In genomic region chr1:234244482-234244881, GRCh38 we compare ENCODE assay signal across 12 cellular contexts.
DNase-seq lines count a peak whose midpoint lies in the region; ATAC-seq and TF ChIP-seq lines count a peak whose summit lies in the region.
"Had no signal": no experiment of that assay in that cellular context is flagged by ENCODE, and none has a peak within 500 bp of the region (broad histone marks: within the 10 kb centered on the region; RNA-seq: fewer than 3 reads in every experiment).

No MANE protein-coding gene starts in this region.

- peaks cover 8% of the 10 kb centered on the region for H3K36me3 Mint-ChIP-seq in activated naive CD8-positive, alpha-beta T cell treated with anti-CD3 and anti-CD28 coated beads for 36 hours
- H3K36me3 Mint-ChIP-seq in activated T-helper 2 cell treated with anti-CD3 and anti-CD28 coated beads, Interferon-gamma antibody, Interleukin-2, Interleukin-4, amounts not matched to agents 10 μg/mL and 5 μg/mL and 100 μg/mL, durations not matched to agents 14 hours and 24 hours and 36 hours (ENCODE audit: low read depth): no peaks in the 10 kb centered on the region
- H3K36me3 Mint-ChIP-seq in chondrocyte (ENCODE audit: low read depth): no peaks in the 10 kb centered on the region

- intact Hi-C loops in activated T-helper 2 cell treated with anti-CD3 and anti-CD28 coated beads, Interferon-gamma antibody, Interleukin-2, Interleukin-4, amounts not matched to agents 10 μg/mL and 5 μg/mL and 100 μg/mL, durations not matched to agents 14 hours and 24 hours and 36 hours (cut with micrococcal nuclease): loop anchor here (1.0 kb wide), 1 partner anchor 27 kb away; no protein-coding TSS in a partner anchor

- peaks cover 4% of the 10 kb centered on the region for H3K27me3 Mint-ChIP-seq in activated naive CD8-positive, alpha-beta T cell treated with anti-CD3 and anti-CD28 coated beads for 36 hours
- H3K27me3 Mint-ChIP-seq in activated T-helper 2 cell treated with anti-CD3 and anti-CD28 coated beads, Interferon-gamma antibody, Interleukin-2, Interleukin-4, amounts not matched to agents 10 μg/mL and 5 μg/mL and 100 μg/mL, durations not matched to agents 14 hours and 24 hours and 36 hours (ENCODE audit: low read depth): peaks cover 6% of the 10 kb centered on the region
- no peaks in the 10 kb centered on the region for H3K27me3 Mint-ChIP-seq in chondrocyte (ENCODE audit: low read depth)

- TF ChIP-seq CTCF in GM12864 (IDR thresholded peaks at IDR 0.05; ENCODE audit: low read depth, low read length, missing control alignments) (no peak), chondrocyte (IDR thresholded peaks at IDR 0.05) (no peak)

- ATAC-seq in GM19395 (IDR thresholded peaks at IDR 0.05; ENCODE audit: unreplicated experiment): peak; percentile 37
- peak; percentile 31 for ATAC-seq in HG03108 (IDR thresholded peaks at IDR 0.05; ENCODE audit: unreplicated experiment)

- no peak overlapping the region for H3K4me3 Mint-ChIP-seq in activated naive CD8-positive, alpha-beta T cell treated with anti-CD3 and anti-CD28 coated beads for 36 hours
- H3K4me3 Mint-ChIP-seq in activated T-helper 2 cell treated with anti-CD3 and anti-CD28 coated beads, Interferon-gamma antibody, Interleukin-2, Interleukin-4, amounts not matched to agents 10 μg/mL and 5 μg/mL and 100 μg/mL, durations not matched to agents 14 hours and 24 hours and 36 hours (ENCODE audit: low read depth): no peak overlapping the region
- no peak overlapping the region for H3K4me3 Mint-ChIP-seq in chondrocyte (ENCODE audit: unreplicated experiment)

- H3K4me1 Mint-ChIP-seq in activated naive CD8-positive, alpha-beta T cell treated with anti-CD3 and anti-CD28 coated beads for 36 hours: peaks cover 25% of the 10 kb centered on the region
- H3K4me1 Mint-ChIP-seq in activated T-helper 2 cell treated with anti-CD3 and anti-CD28 coated beads, Interferon-gamma antibody, Interleukin-2, Interleukin-4, amounts not matched to agents 10 μg/mL and 5 μg/mL and 100 μg/mL, durations not matched to agents 14 hours and 24 hours and 36 hours (ENCODE audit: low read depth): peaks cover 3% of the 10 kb centered on the region
- no peaks in the 10 kb centered on the region for H3K4me1 Mint-ChIP-seq in chondrocyte (ENCODE audit: low read depth)

- no peak overlapping the region; the same call in 1 of the 2 replicates for H3K4me3 ChIP-seq in GM12864 (ENCODE audit: low read depth, low read length)
- H3K4me3 ChIP-seq: GM23248, vagina had no signal

- H3K9me3 Mint-ChIP-seq in activated naive CD8-positive, alpha-beta T cell treated with anti-CD3 and anti-CD28 coated beads for 36 hours: peaks cover 8% of the 10 kb centered on the region
- H3K9me3 Mint-ChIP-seq in activated T-helper 2 cell treated with anti-CD3 and anti-CD28 coated beads, Interferon-gamma antibody, Interleukin-2, Interleukin-4, amounts not matched to agents 10 μg/mL and 5 μg/mL and 100 μg/mL, durations not matched to agents 14 hours and 24 hours and 36 hours: peaks cover 22% of the 10 kb centered on the region
- H3K9me3 Mint-ChIP-seq in chondrocyte (ENCODE audit: low read depth): peaks cover 18% of the 10 kb centered on the region

- peak overlapping the region; percentile 16 for H3K27ac Mint-ChIP-seq in activated naive CD8-positive, alpha-beta T cell treated with anti-CD3 and anti-CD28 coated beads for 36 hours
- no peak overlapping the region for H3K27ac Mint-ChIP-seq in activated T-helper 2 cell treated with anti-CD3 and anti-CD28 coated beads, Interferon-gamma antibody, Interleukin-2, Interleukin-4, amounts not matched to agents 10 μg/mL and 5 μg/mL and 100 μg/mL, durations not matched to agents 14 hours and 24 hours and 36 hours
- no peak overlapping the region for H3K27ac Mint-ChIP-seq in chondrocyte (ENCODE audit: unreplicated experiment)

- DNase-seq in GM12864 (ENCODE audit: low read depth): peak; percentile 39
- DNase-seq in activated naive CD8-positive, alpha-beta T cell treated with anti-CD3 and anti-CD28 coated beads for 36 hours: no peak
- DNase-seq in activated T-helper 2 cell treated with anti-CD3 and anti-CD28 coated beads, Interferon-gamma antibody, Interleukin-2, Interleukin-4, amounts not matched to agents 10 μg/mL and 5 μg/mL and 100 μg/mL, durations not matched to agents 14 hours and 24 hours and 36 hours (ENCODE audit: low spot score): no peak
- no peak for DNase-seq in chondrocyte (ENCODE audit: low spot score)
- no peak for DNase-seq in activated naive CD4-positive, alpha-beta T cell treated with anti-CD3 and anti-CD28 coated beads, Interleukin-2, amount 50 U/mL, for 16 hours
- DNase-seq in HUDEP-2 (lab: John Stamatoyannopoulos, UW; ENCODE audit: unreplicated experiment in 76 of 76): no peak
- DNase-seq: activated naive CD4-positive, alpha-beta T cell treated with Interleukin-2 at 50 U/mL for 16 hours; GM23248; NCI-H1694 had no signal
